ENCODE assay signal across 1 cellular context in the genomic region with DNA sequence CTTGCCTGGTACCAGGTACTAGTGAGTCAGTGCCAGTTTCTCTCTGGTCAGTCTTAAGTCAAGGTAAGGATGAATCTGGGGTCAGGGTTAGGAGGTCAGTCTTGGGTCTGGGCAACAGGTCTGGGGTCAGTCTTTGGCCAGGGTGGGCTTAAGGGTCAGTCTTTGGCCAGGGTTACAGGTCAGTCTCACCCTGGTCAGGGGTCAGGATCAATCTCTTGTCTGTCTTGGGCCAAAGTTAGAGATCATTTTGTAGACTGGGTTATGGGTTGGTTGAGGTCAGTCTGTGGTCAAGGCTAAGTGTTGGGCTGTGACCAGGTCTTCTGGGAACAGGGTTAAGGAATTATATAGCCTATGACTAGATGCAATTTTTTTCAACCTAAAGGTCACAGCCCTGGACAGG.
A peak's percentile ranks its signal among the peaks of the same experiment; 100 is the strongest.
TF ChIP-seq lines count a peak whose summit lies in the region.

No MANE protein-coding gene starts in this region.

TF ChIP-seq in HEK293, 187 proteins besides CTCF, POLR2A, EP300 and RAD21 (continued from another document):
- TF ChIP-seq ZBTB11 (tag by site-specific recombination; conservative IDR thresholded peaks at IDR 0.05; ENCODE audit: low read depth) (no peak), ZNF513 (tag by site-specific recombination; IDR thresholded peaks at IDR 0.05) (no peak), ZNF521 (tag by site-specific recombination; IDR thresholded peaks at IDR 0.05) (no peak), BCL11A (tag by site-specific recombination; IDR thresholded peaks at IDR 0.05; ENCODE audit: low read depth) (peak; percentile 59; the same call in 1 of the 2 replicates), OSR2 (tag by site-specific recombination; IDR thresholded peaks at IDR 0.05) (no peak), ZNF792 (tag by site-specific recombination; IDR thresholded peaks at IDR 0.05) (no peak), BCL11B (tag by site-specific recombination; IDR thresholded peaks at IDR 0.05; ENCODE audit: low read depth) (peak; percentile 97), AEBP2 (tag by site-specific recombination; IDR thresholded peaks at IDR 0.05; ENCODE audit: borderline replicate concordance) (no peak)
